ENCODE assay signal across 9 cellular contexts in genomic region chr2:46521215-46521683, GRCh38. TPM values are rescaled to one million over a fixed set of nuclear protein-coding genes. Genes with fewer than 3 reads are reported as not detected.
DNase-seq lines count a peak whose midpoint lies in the region; ATAC-seq and TF ChIP-seq lines count a peak whose summit lies in the region.
"Had no signal": no experiment of that assay in that cellular context is flagged by ENCODE, and none has a peak within 500 bp of the region (broad histone marks: within the 10 kb centered on the region; RNA-seq: fewer than 3 reads in every experiment).

No MANE protein-coding gene starts in this region.

- whole genome bisulfite sequencing in tibial nerve, 2 donors = 28 to 38% methylated on average over 2 of the region's 2 CpGs

- H3K4me3 ChIP-seq in lower lobe of right lung = no peak overlapping the region
- H3K4me3 ChIP-seq in tibial nerve = no peak overlapping the region
- H3K4me3 ChIP-seq: breast epithelium had no signal

- TF ChIP-seq CTCF in lower lobe of right lung (IDR thresholded peaks at IDR 0.05) (no peak), tibial nerve (IDR thresholded peaks at IDR 0.05) (no peak)

- TF ChIP-seq EP300 in tibial nerve (IDR thresholded peaks at IDR 0.05) = peak in 1 of 2 donors; percentile 79

- H3K27me3 ChIP-seq in lower lobe of right lung (ENCODE audit: low read depth) (no peaks in the 10 kb centered on the region), tibial nerve (no peaks in the 10 kb centered on the region)
- H3K27me3 ChIP-seq: breast epithelium had no signal

- intact Hi-C loops in lower lobe of right lung (cut with DNase I) = no loop called here

- ATAC-seq in HG03378 (IDR thresholded peaks at IDR 0.05; ENCODE audit: unreplicated experiment) (peak; percentile 53), lower lobe of right lung (peak; percentile 81 to 87), HG02840 (IDR thresholded peaks at IDR 0.05; ENCODE audit: low FRiP score, unreplicated experiment) (no peak), GM21360 (IDR thresholded peaks at IDR 0.05; ENCODE audit: unreplicated experiment) (no peak), HG03571 (IDR thresholded peaks at IDR 0.05; ENCODE audit: unreplicated experiment) (no peak)

- H3K4me1 ChIP-seq in lower lobe of right lung = peaks cover 5% of the 10 kb centered on the region
- peaks cover 0 to 21% (median 6%) of the 10 kb centered on the region in 4 donors for H3K4me1 ChIP-seq in tibial nerve
- H3K4me1 ChIP-seq: breast epithelium had no signal

- peaks cover 6% of the 10 kb centered on the region for H3K9me3 ChIP-seq in lower lobe of right lung
- peaks cover 0 to 8% (median 4%) of the 10 kb centered on the region in 4 donors for H3K9me3 ChIP-seq in tibial nerve

- TF ChIP-seq POLR2A in tibial nerve (IDR thresholded peaks at IDR 0.05) = no peak

- H3K27ac ChIP-seq in lower lobe of right lung (peak overlapping the region; percentile 41), tibial nerve (peak overlapping the region in 2 of 4 donors; percentile 60 to 72)

- DNase-seq in astrocyte of the hippocampus (ENCODE audit: low read depth, low spot score) (peak; percentile 60), lower lobe of right lung (peak; percentile 65), tibial nerve (ENCODE audit: low spot score in 2 of 2) (peak; percentile 70 to 81)
- DNase-seq: stimulated activated CD4-positive, alpha-beta T cell treated with anti-CD3 and anti-CD28 coated beads, Interleukin-12 subunit alpha, Interleukin-12 subunit beta, amount 100 ng/mL, for 4 hours had no signal

- H3K36me3 ChIP-seq in lower lobe of right lung (no peaks in the 10 kb centered on the region), tibial nerve (peaks cover 0 to 3% (median 0%) of the 10 kb centered on the region in 3 donors)
- H3K36me3 ChIP-seq: breast epithelium had no signal

RNA-seq across cellular contexts. Expression of gene RHOQ, which starts 21.0 kb away (rescaled TPM):
- total RNA-seq in lower lobe of right lung = 88.5 TPM
- total RNA-seq in tibial nerve = 100 to 1,000 TPM; 116 to 149 (median 127) TPM

RNA-seq across cellular contexts. Expression of gene ATP6V1E2, which starts 21.1 kb away (rescaled TPM):
- total RNA-seq in lower lobe of right lung = 9.5 TPM
- total RNA-seq in tibial nerve = 1 to 10 TPM; 1.8 to 9.0 (median 3.9) TPM

RNA-seq across cellular contexts. Expression of gene TMEM247, which starts 41.9 kb away (rescaled TPM):
- not detected for total RNA-seq in lower lobe of right lung
- not detected for total RNA-seq in tibial nerve
- total RNA-seq: breast epithelium had no signal

Comparison
In these comparisons a context has a peak if more than half of its experiments do, and no peak if none do; other contexts are left out.
1. ATAC-seq: peak in HG03378 (single experiment) and lower lobe of right lung (2 of 2); none in HG02840 (single experiment), GM21360 (single experiment) and HG03571 (single experiment).
2. Peak in every context shown above with its lines, with median percentiles within 50 percentile points of each other: DNase-seq.